Comparison of ENCODE assay signal across 1 cellular context in genomic region chr11:43992834-43993637, GRCh38.
TF ChIP-seq lines count a peak whose summit lies in the region.

No MANE protein-coding gene starts in this region.

TF ChIP-seq in H1, 55 proteins besides CTCF, POLR2A, EP300 and RAD21 (continued from another document):
- TF ChIP-seq SP4 (IDR thresholded peaks at IDR 0.05; ENCODE audit: low read length) (no peak), FOSL1 (IDR thresholded peaks at IDR 0.05; ENCODE audit: insufficient read depth, low read depth, low read length) (no peak), CHD2 (IDR thresholded peaks at IDR 0.05; ENCODE audit: low read length) (no peak), GTF2F1 (IDR thresholded peaks at IDR 0.05; ENCODE audit: borderline replicate concordance, low read depth, low read length) (no peak), RXRA (IDR thresholded peaks at IDR 0.05; ENCODE audit: insufficient read depth, low read depth, low read length) (no peak), JUND (IDR thresholded peaks at IDR 0.05; ENCODE audit: low read length) (no peak), EGR1 (IDR thresholded peaks at IDR 0.05; ENCODE audit: borderline replicate concordance, low read depth, low read length) (no peak)
- TF ChIP-seq, protein P1, sequence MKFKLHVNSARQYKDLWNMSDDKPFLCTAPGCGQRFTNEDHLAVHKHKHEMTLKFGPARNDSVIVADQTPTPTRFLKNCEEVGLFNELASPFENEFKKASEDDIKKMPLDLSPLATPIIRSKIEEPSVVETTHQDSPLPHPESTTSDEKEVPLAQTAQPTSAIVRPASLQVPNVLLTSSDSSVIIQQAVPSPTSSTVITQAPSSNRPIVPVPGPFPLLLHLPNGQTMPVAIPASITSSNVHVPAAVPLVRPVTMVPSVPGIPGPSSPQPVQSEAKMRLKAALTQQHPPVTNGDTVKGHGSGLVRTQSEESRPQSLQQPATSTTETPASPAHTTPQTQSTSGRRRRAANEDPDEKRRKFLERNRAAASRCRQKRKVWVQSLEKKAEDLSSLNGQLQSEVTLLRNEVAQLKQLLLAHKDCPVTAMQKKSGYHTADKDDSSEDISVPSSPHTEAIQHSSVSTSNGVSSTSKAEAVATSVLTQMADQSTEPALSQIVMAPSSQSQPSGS (IDR thresholded peaks at IDR 0.05; ENCODE audit: low read length) = no peak
